Comparison of ENCODE assay signal across 14 cellular contexts in genomic region chr9:72254881-72255545, GRCh38.
"Had no signal": no experiment of that assay in that cellular context is flagged by ENCODE, and none has a peak within 500 bp of the region (broad histone marks: within the 10 kb centered on the region; RNA-seq: fewer than 3 reads in every experiment).

No MANE protein-coding gene starts in this region.

- H3K9me3 Mint-ChIP-seq: activated CD4-positive, alpha-beta T cell treated with anti-CD3 and anti-CD28 coated beads, Interleukin-2, amount 10 ng/mL, durations not matched to agents 7 days and 5 days; activated naive CD4-positive, alpha-beta T cell treated with anti-CD3 and anti-CD28 coated beads, Interleukin-2, amount 50 U/mL, for 72 hours; activated T-helper 2 cell treated with anti-CD3 and anti-CD28 coated beads, Interferon-gamma antibody, Interleukin-2, Interleukin-4, amounts not matched to agents 10 μg/mL and 5 μg/mL and 100 μg/mL, durations not matched to agents 14 hours and 24 hours and 36 hours; stimulated activated effector memory CD8-positive, alpha-beta T cell treated with anti-CD3 and anti-CD28 coated beads, Interleukin-12 subunit alpha, Interleukin-12 subunit beta, amount 100 ng/mL, for 72 hours had no signal

- H3K4me3 ChIP-seq: dorsolateral prefrontal cortex, heart left ventricle, right lobe of liver, tibial nerve, vagina had no signal

- H3K36me3 Mint-ChIP-seq: activated naive CD4-positive, alpha-beta T cell treated with anti-CD3 and anti-CD28 coated beads, Interleukin-2, amount 50 U/mL, for 72 hours; naive B cell; stimulated activated effector memory CD8-positive, alpha-beta T cell treated with anti-CD3 and anti-CD28 coated beads, Interleukin-12 subunit alpha, Interleukin-12 subunit beta, amount 100 ng/mL, for 72 hours had no signal

- H3K4me1 Mint-ChIP-seq: activated CD4-positive, alpha-beta T cell treated with anti-CD3 and anti-CD28 coated beads, Interleukin-2, amount 10 ng/mL, durations not matched to agents 7 days and 5 days; naive B cell; stimulated activated effector memory CD8-positive, alpha-beta T cell treated with anti-CD3 and anti-CD28 coated beads, Interleukin-12 subunit alpha, Interleukin-12 subunit beta, amount 100 ng/mL, for 72 hours had no signal

- ATAC-seq: activated naive CD4-positive, alpha-beta T cell treated with anti-CD3 and anti-CD28 coated beads, Interleukin-2, amount 50 U/mL, for 72 hours; heart left ventricle; stimulated activated effector memory CD8-positive, alpha-beta T cell treated with anti-CD3 and anti-CD28 coated beads, Interleukin-12 subunit alpha, Interleukin-12 subunit beta, amount 100 ng/mL, for 72 hours had no signal

- DNase-seq: activated CD4-positive, alpha-beta T cell treated with anti-CD3 and anti-CD28 coated beads, Interleukin-2, amount 10 ng/mL, durations not matched to agents 7 days and 5 days; activated CD4-positive, CD25-positive, alpha-beta regulatory T cell; activated T-cell treated with anti-CD3 and anti-CD28 coated beads for 4 hours; amygdala; foreskin melanocyte; heart left ventricle; naive B cell; right lobe of liver had no signal

- H3K4me3 Mint-ChIP-seq: activated CD4-positive, alpha-beta T cell treated with anti-CD3 and anti-CD28 coated beads, Interleukin-2, amount 10 ng/mL, durations not matched to agents 7 days and 5 days; naive B cell; stimulated activated effector memory CD8-positive, alpha-beta T cell treated with anti-CD3 and anti-CD28 coated beads, Interleukin-12 subunit alpha, Interleukin-12 subunit beta, amount 100 ng/mL, for 72 hours had no signal
